ENCODE assay signal across 15 cellular contexts in the genomic region with DNA sequence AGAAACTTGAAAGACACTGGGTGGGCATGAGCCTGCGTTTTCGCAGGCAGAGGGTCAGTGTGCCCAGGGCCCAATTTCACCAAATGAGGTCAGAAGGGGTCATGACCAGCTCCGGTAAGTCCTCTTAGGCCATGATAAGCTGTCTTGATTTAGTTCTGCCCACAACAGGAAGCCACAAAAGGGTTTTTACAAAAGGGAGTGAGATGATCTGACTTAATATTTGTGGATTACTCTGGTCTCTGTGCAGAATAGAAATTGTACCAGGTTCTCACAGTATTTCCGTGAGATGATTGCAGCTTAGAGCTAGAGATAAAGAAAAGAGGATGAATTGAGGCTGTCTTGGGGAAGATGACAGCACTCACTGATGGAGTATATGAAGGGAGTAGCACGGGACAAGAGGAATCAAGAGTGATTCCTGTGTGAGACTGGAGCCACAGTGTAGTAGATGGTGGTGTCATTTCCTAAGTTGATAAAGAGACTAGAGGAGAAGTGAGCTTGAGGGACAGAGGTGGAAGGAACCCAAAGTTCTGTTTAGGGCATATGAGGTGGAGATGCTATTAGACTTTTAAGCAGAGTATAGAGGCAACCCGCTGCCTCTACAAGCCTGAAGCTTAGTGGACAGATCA.
"Had no signal": no experiment of that assay in that cellular context is flagged by ENCODE, and none has a peak within 500 bp of the region (broad histone marks: within the 10 kb centered on the region; RNA-seq: fewer than 3 reads in every experiment).

No MANE protein-coding gene starts in this region.

- H3K27me3 ChIP-seq: colonic mucosa, gastrocnemius medialis, neural progenitor cell, ovary, thyroid gland, uterus had no signal

- H3K4me1 Mint-ChIP-seq: neural progenitor cell had no signal

- H3K27ac ChIP-seq: colonic mucosa, gastrocnemius medialis, neural progenitor cell, ovary, thyroid gland had no signal

- H3K9me3 ChIP-seq: colonic mucosa, gastrocnemius medialis, ovary, thyroid gland, uterus had no signal

- H3K27me3 Mint-ChIP-seq: activated naive CD8-positive, alpha-beta T cell treated with anti-CD3 and anti-CD28 coated beads for 36 hours; activated T-cell treated with anti-CD3 and anti-CD28 coated beads, Interleukin-2, amount 50 U/mL, for 24 hours had no signal

- H3K9me3 Mint-ChIP-seq: activated T-cell treated with anti-CD3 and anti-CD28 coated beads, Interleukin-2, amount 50 U/mL, for 24 hours; neural progenitor cell had no signal

- FAIRE-seq: astrocyte, kidney had no signal

- H2AFZ ChIP-seq: neural progenitor cell had no signal

- H3K4me3 ChIP-seq: colonic mucosa, gastrocnemius medialis, neural progenitor cell, ovary, thyroid gland, uterus had no signal

- H3K4me2 ChIP-seq: neural progenitor cell had no signal

- H3K36me3 Mint-ChIP-seq: neural progenitor cell had no signal

- H3K4me3 Mint-ChIP-seq: activated naive CD8-positive, alpha-beta T cell treated with anti-CD3 and anti-CD28 coated beads for 36 hours; activated T-cell treated with anti-CD3 and anti-CD28 coated beads, Interleukin-2, amount 50 U/mL, for 24 hours; neural progenitor cell had no signal

- H3K4me1 ChIP-seq: colonic mucosa, gastrocnemius medialis, neural progenitor cell, thyroid gland, uterus had no signal

- H3K9ac ChIP-seq: neural progenitor cell had no signal

- H3K27ac Mint-ChIP-seq: activated naive CD8-positive, alpha-beta T cell treated with anti-CD3 and anti-CD28 coated beads for 36 hours; activated T-cell treated with anti-CD3 and anti-CD28 coated beads, Interleukin-2, amount 50 U/mL, for 24 hours; neural progenitor cell had no signal

- DNase-seq: activated effector memory CD4-positive, alpha-beta T cell treated with anti-CD3 and anti-CD28 coated beads, Interleukin-2, amount 50 U/mL, for 16 hours; activated naive CD8-positive, alpha-beta T cell treated with anti-CD3 and anti-CD28 coated beads for 36 hours; activated T-cell treated with anti-CD3 and anti-CD28 coated beads, Interleukin-2, amount 50 U/mL, for 24 hours; colonic mucosa; effector CD4-positive, alpha-beta T cell; gastrocnemius medialis; kidney; ovary; stimulated activated CD4-positive, alpha-beta T cell treated with anti-CD3 and anti-CD28 coated beads, Interleukin-4, amount 100 ng/mL, for 1 hour; stimulated activated CD8-positive, alpha-beta memory T cell treated with anti-CD3 and anti-CD28 coated beads, Interleukin-4, amount 100 ng/mL, for 48 hours; T-helper 9 cell; thyroid gland; uterus had no signal

- ATAC-seq: gastrocnemius medialis had no signal

- H3K36me3 ChIP-seq: colonic mucosa, gastrocnemius medialis, neural progenitor cell, ovary, thyroid gland, uterus had no signal
